1 cellular context compared by ENCODE assay signal in genomic region chr2:105732096-105732495, GRCh38.
A peak's percentile ranks its signal among the peaks of the same experiment; 100 is the strongest.
TF ChIP-seq lines count a peak whose summit lies in the region.

No MANE protein-coding gene starts in this region.

TF ChIP-seq in GM12878, 131 proteins besides CTCF, POLR2A, EP300 and RAD21:
- TF ChIP-seq BCL3 (IDR thresholded peaks at IDR 0.05; ENCODE audit: borderline replicate concordance, insufficient read depth, low read depth, low read length, poor library complexity, severe bottlenecking) (peak; percentile 60), ZNF274 (IDR thresholded peaks at IDR 0.05; ENCODE audit: insufficient read depth, insufficient read length) (no peak)
